Comparison of ENCODE assay signal across 8 cellular contexts in the genomic region with DNA sequence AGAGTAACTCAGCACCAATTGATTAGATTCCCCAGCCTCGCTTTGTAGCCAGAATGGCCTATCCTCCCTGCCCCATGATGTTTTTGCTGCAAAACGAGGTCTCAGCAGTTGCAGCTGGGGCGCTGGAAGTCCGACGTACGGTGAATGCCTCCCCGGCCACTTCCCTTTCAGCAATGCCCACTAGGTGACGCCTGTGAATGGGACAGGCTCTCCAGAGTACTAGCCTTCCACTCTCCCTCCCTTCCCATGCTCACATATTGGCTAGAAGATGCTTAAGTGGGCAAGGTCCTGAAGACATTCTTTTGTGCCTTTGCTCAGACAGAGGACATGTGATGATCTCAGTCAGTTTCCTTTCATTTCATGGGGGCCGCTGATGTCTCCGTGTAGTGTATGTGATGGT. TPM values are rescaled to one million over a fixed set of nuclear protein-coding genes. Genes with fewer than 3 reads are reported as not detected.
DNase-seq lines count a peak whose midpoint lies in the region; ATAC-seq lines count a peak whose summit lies in the region.

No MANE protein-coding gene starts in this region.

- DNase-seq in SHP77 (lab: John Stamatoyannopoulos, UW) (peak; percentile 0 to 1), SHP77 treated with DMSO at 0.1 percent for 48 hours (lab: John Stamatoyannopoulos, UW) (no peak), RKO (ENCODE audit: low spot score) (peak; percentile 49), right cardiac atrium (peak; percentile 36 to 83 (median 77)), substantia nigra (lab: John Stamatoyannopoulos, UW) (peak in 39 of 49 donors; percentile 1 to 63 (median 20)), NCI-H128 (lab: John Stamatoyannopoulos, UW; ENCODE audit: unreplicated experiment) (no peak), activated gamma-delta T cell (lab: John Stamatoyannopoulos, UW) (no peak)

- H3K27me3 ChIP-seq in right cardiac atrium (ENCODE audit: control insufficient read depth, insufficient read depth) = no peaks in the 10 kb centered on the region

- H3K27ac ChIP-seq in right cardiac atrium (ENCODE audit: low read length) (no peak overlapping the region), substantia nigra (ENCODE audit: low read depth, low read length, poor library complexity, severe bottlenecking) (no peak overlapping the region)

- intact Hi-C loops in right cardiac atrium (cut with DNase I) = loop anchor here in 2 of 4 donors (10.0 kb wide), 2 partner anchors 324 to 334 kb away; no protein-coding TSS in a partner anchor

- ATAC-seq in right cardiac atrium (peak; percentile 74 to 90), GM21576 (IDR thresholded peaks at IDR 0.05; ENCODE audit: unreplicated experiment) (no peak)

- no peak overlapping the region for H3K4me3 ChIP-seq in right cardiac atrium (ENCODE audit: low read length)

- no peaks in the 10 kb centered on the region for H3K4me1 ChIP-seq in right cardiac atrium (ENCODE audit: control insufficient read depth, insufficient read depth, low read length)

- no peaks in the 10 kb centered on the region for H3K9me3 ChIP-seq in right cardiac atrium (ENCODE audit: control insufficient read depth, low read length)

- WGBS in right cardiac atrium = 15% methylated on average over 10 of the region's 10 CpGs

RNA-seq across cellular contexts. Expression of a gene that starts 50.8 kb away (rescaled TPM):
- total RNA-seq in right cardiac atrium = not detected
- polyA plus RNA-seq in right cardiac atrium = 0.09 TPM

Comparison
In these comparisons a context has a peak if more than half of its experiments do, and no peak if none do; other contexts are left out.
1. DNase-seq: peak in SHP77 (2 of 2), RKO (single experiment), right cardiac atrium (3 of 3) and substantia nigra (39 of 49); none in SHP77 treated with DMSO at 0.1 percent for 48 hours (single experiment), NCI-H128 (single experiment) and activated gamma-delta T cell (single experiment).